15 cellular contexts compared by ENCODE assay signal in the genomic region with DNA sequence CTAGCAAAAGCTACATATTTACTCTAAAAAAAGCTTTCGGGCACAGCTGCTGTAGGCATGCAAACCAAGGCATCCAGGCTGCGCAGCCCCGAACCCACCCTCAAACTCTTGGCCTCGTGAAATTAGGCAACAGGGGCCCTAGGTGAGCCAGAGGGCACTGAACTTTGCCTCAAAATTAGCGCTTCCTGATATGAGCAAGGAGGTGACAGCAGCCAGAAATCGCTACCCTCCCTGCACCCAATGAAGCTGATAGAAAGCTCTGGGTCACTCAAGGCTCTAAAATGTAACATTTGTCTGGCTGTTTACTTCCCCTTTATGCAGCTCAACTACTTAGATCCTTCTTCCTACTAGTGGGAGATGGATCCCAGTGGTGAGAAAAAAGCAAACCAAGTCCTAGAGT.
DNase-seq lines count a peak whose midpoint lies in the region; ATAC-seq and TF ChIP-seq lines count a peak whose summit lies in the region.
"Had no signal": no experiment of that assay in that cellular context is flagged by ENCODE, and none has a peak within 500 bp of the region (broad histone marks: within the 10 kb centered on the region; RNA-seq: fewer than 3 reads in every experiment).

No MANE protein-coding gene starts in this region.

- H3K4me3 ChIP-seq in NB4 (ENCODE audit: low read depth, low read length): peak overlapping the region; percentile 6
- no peak overlapping the region for H3K4me3 ChIP-seq in suprapubic skin

- no peaks in the 10 kb centered on the region for H3K9me3 Mint-ChIP-seq in Calu3 (ENCODE audit: low read depth, unreplicated experiment)
- H3K9me3 Mint-ChIP-seq in memory B cell: no peaks in the 10 kb centered on the region
- H3K9me3 Mint-ChIP-seq: activated CD4-positive, alpha-beta memory T cell treated with anti-CD3 and anti-CD28 coated beads, Interleukin-2, amount 10 ng/mL, durations not matched to agents 7 days and 5 days; stimulated activated effector memory CD8-positive, alpha-beta T cell treated with anti-CD3 and anti-CD28 coated beads, Interleukin-12 subunit alpha, Interleukin-12 subunit beta, amount 100 ng/mL, for 72 hours had no signal

- H3K4me3 Mint-ChIP-seq in Calu3 (ENCODE audit: low read depth, unreplicated experiment): no peak overlapping the region
- H3K4me3 Mint-ChIP-seq in memory B cell: peak overlapping the region; percentile 27
- H3K4me3 Mint-ChIP-seq: activated CD4-positive, alpha-beta memory T cell treated with anti-CD3 and anti-CD28 coated beads, Interleukin-2, amount 10 ng/mL, durations not matched to agents 7 days and 5 days; stimulated activated effector memory CD8-positive, alpha-beta T cell treated with anti-CD3 and anti-CD28 coated beads, Interleukin-12 subunit alpha, Interleukin-12 subunit beta, amount 100 ng/mL, for 72 hours had no signal

- WGBS in suprapubic skin: 93% methylated on average over 6 of the region's 6 CpGs

- H3K36me3 Mint-ChIP-seq in Calu3 (ENCODE audit: insufficient read depth, unreplicated experiment): peaks cover 5% of the 10 kb centered on the region
- H3K36me3 Mint-ChIP-seq in memory B cell: peaks cover 1% of the 10 kb centered on the region
- H3K36me3 Mint-ChIP-seq: stimulated activated effector memory CD8-positive, alpha-beta T cell treated with anti-CD3 and anti-CD28 coated beads, Interleukin-12 subunit alpha, Interleukin-12 subunit beta, amount 100 ng/mL, for 72 hours had no signal

- TF ChIP-seq POLR2A in NB4 (IDR thresholded peaks at IDR 0.05; ENCODE audit: extremely low read depth, insufficient read length): no peak
- TF ChIP-seq POLR2A in suprapubic skin (IDR thresholded peaks at IDR 0.05): no peak

- CTCF ChIA-PET in Calu3 (lab: Charles Lee): interaction anchor here (0.9 to 1.3 kb wide), 3 partner anchors 14 to 53 kb away, joined by 3 to 5 read pairs (median 3); no protein-coding TSS in a partner anchor

- H3K27ac Mint-ChIP-seq in Calu3 (ENCODE audit: unreplicated experiment) (peak overlapping the region; percentile 65), memory B cell (peak overlapping the region; percentile 77)
- H3K27ac Mint-ChIP-seq: activated CD4-positive, alpha-beta memory T cell treated with anti-CD3 and anti-CD28 coated beads, Interleukin-2, amount 10 ng/mL, durations not matched to agents 7 days and 5 days; stimulated activated effector memory CD8-positive, alpha-beta T cell treated with anti-CD3 and anti-CD28 coated beads, Interleukin-12 subunit alpha, Interleukin-12 subunit beta, amount 100 ng/mL, for 72 hours had no signal

- H3K27me3 Mint-ChIP-seq in Calu3 (ENCODE audit: unreplicated experiment): no peaks in the 10 kb centered on the region
- H3K27me3 Mint-ChIP-seq in memory B cell: no peaks in the 10 kb centered on the region

- H3K4me1 Mint-ChIP-seq in Calu3 (ENCODE audit: low read depth, unreplicated experiment) (peaks cover 65% of the 10 kb centered on the region), memory B cell (peaks cover 40% of the 10 kb centered on the region)

- H3K36me3 ChIP-seq in suprapubic skin: no peaks in the 10 kb centered on the region

- no peak for TF ChIP-seq EP300 in suprapubic skin (IDR thresholded peaks at IDR 0.05)

- no peak overlapping the region for H3K27ac ChIP-seq in suprapubic skin

- intact Hi-C loops in Calu3 (cut with micrococcal nuclease; ENCODE audit: unreplicated experiment): loop anchor here (5.0 kb wide), 1 partner anchor 53 kb away; no protein-coding TSS in a partner anchor

- peak; percentile 83 for ATAC-seq in memory B cell (ENCODE audit: low read depth)
- no peak for ATAC-seq in GM18907 (IDR thresholded peaks at IDR 0.05; ENCODE audit: unreplicated experiment)

- TF ChIP-seq CTCF in Calu3 (IDR thresholded peaks at IDR 0.05; ENCODE audit: unreplicated experiment) (no peak), NB4 (IDR thresholded peaks at IDR 0.05; ENCODE audit: low read depth, low read length) (no peak), suprapubic skin (IDR thresholded peaks at IDR 0.05) (no peak)

- DNase-seq in Calu3: no peak
- peak; percentile 96 for DNase-seq in NB4 (ENCODE audit: low read depth)
- peak; percentile 43 for DNase-seq in UCSD-AML1 (lab: John Stamatoyannopoulos, UW; ENCODE audit: unreplicated experiment)
- DNase-seq in memory B cell (ENCODE audit: low spot score in 2 of 2): no peak
- no peak for DNase-seq in medulla oblongata (ENCODE audit: extremely low spot score)
- DNase-seq in suprapubic skin (ENCODE audit: low spot score in 2 of 2): no peak
- DNase-seq in NCI-H187 (lab: John Stamatoyannopoulos, UW): no peak
- DNase-seq: activated CD4-positive, alpha-beta memory T cell treated with anti-CD3 and anti-CD28 coated beads, Interleukin-2, amount 10 ng/mL, durations not matched to agents 7 days and 5 days; DND-41; NCI-H1092; NCI-H2227 treated with DMSO at 0.1 percent for 48 hours; stimulated activated CD4-positive, alpha-beta T cell treated with anti-CD3 and anti-CD28 coated beads, Interleukin-2, amount 100 ng/mL, for 48 hours had no signal

- no peaks in the 10 kb centered on the region for H3K9me3 ChIP-seq in suprapubic skin

- BruUV-seq in Calu3 (replicated peaks; lab: Mats Ljungman, UMichigan): no TSS peak

- peaks cover 17% of the 10 kb centered on the region for H3K4me1 ChIP-seq in suprapubic skin

- no peaks in the 10 kb centered on the region for H3K27me3 ChIP-seq in suprapubic skin
- H3K27me3 ChIP-seq: foreskin keratinocyte had no signal

Comparison
In these comparisons a context has a peak if more than half of its experiments do, and no peak if none do; other contexts are left out.
1. DNase-seq: peak in NB4 (single experiment) and UCSD-AML1 (single experiment); none in Calu3 (single experiment), memory B cell (0 of 2), medulla oblongata (single experiment), suprapubic skin (0 of 2) and NCI-H187 (0 of 2).